22 cellular contexts compared by ENCODE assay signal in genomic region chr7:105996860-105997737, GRCh38.
"Had no signal": no experiment of that assay in that cellular context is flagged by ENCODE, and none has a peak within 500 bp of the region (broad histone marks: within the 10 kb centered on the region; RNA-seq: fewer than 3 reads in every experiment).

No MANE protein-coding gene starts in this region.

- H3K4me1 Mint-ChIP-seq: activated CD4-positive, alpha-beta memory T cell treated with anti-CD3 and anti-CD28 coated beads, Interleukin-2, amount 10 ng/mL, durations not matched to agents 7 days and 5 days; activated CD4-positive, alpha-beta T cell treated with anti-CD3 and anti-CD28 coated beads, Interleukin-2, amount 10 ng/mL, durations not matched to agents 24 days and 14 days; nephron had no signal

- DNase-seq: activated CD4-positive, alpha-beta memory T cell treated with anti-CD3 and anti-CD28 coated beads, Interleukin-2, amount 10 ng/mL, durations not matched to agents 7 days and 5 days; activated CD4-positive, alpha-beta T cell treated with anti-CD3 and anti-CD28 coated beads, Interleukin-2, amount 10 ng/mL, durations not matched to agents 24 days and 14 days; activated effector memory CD4-positive, alpha-beta T cell treated with anti-CD3 and anti-CD28 coated beads, Interleukin-2, amount 50 U/mL, for 16 hours; activated naive CD4-positive, alpha-beta T cell treated with anti-CD3 and anti-CD28 coated beads, Interleukin-2, amount 10 ng/mL, durations not matched to agents 7 days and 5 days; activated T-cell treated with anti-CD3 and anti-CD28 coated beads, Interleukin-2, amount 50 U/mL, for 72 hours; effector CD4-positive, alpha-beta T cell; erythroblast; foreskin fibroblast; heart right ventricle; kidney; stimulated activated CD4-positive, alpha-beta T cell treated with anti-CD3 and anti-CD28 coated beads, Interleukin-2, amount 100 ng/mL, for 48 hours; stimulated activated CD8-positive, alpha-beta memory T cell treated with anti-CD3 and anti-CD28 coated beads, Interleukin-4, amount 100 ng/mL, for 48 hours; stimulated activated naive B cell treated with anti-CD40 and anti-IgM and Interleukin-4, amounts not matched to agents 10 μg/mL and 1 μg/mL and 100 μg/mL, for 72 hours; testis had no signal

- H3K9me3 Mint-ChIP-seq: activated CD4-positive, alpha-beta memory T cell treated with anti-CD3 and anti-CD28 coated beads, Interleukin-2, amount 10 ng/mL, durations not matched to agents 7 days and 5 days; activated CD4-positive, alpha-beta T cell treated with anti-CD3 and anti-CD28 coated beads, Interleukin-2, amount 10 ng/mL, durations not matched to agents 24 days and 14 days; activated naive CD4-positive, alpha-beta T cell treated with anti-CD3 and anti-CD28 coated beads, Interleukin-2, amount 10 ng/mL, durations not matched to agents 7 days and 5 days; activated T-cell treated with anti-CD3 and anti-CD28 coated beads, Interleukin-2, amount 50 U/mL, for 72 hours; dendritic cell treated with granulocyte-macrophage colony-stimulating factor and Interleukin-4, amounts not matched to agents 40 ng/mL and 50 ng/mL, for 4 days; memory B cell; nephron; stimulated activated naive B cell treated with anti-CD40 and anti-IgM and Interleukin-4, amounts not matched to agents 10 μg/mL and 1 μg/mL and 100 μg/mL, for 72 hours had no signal

- H3K4me3 Mint-ChIP-seq: activated CD4-positive, alpha-beta memory T cell treated with anti-CD3 and anti-CD28 coated beads, Interleukin-2, amount 10 ng/mL, durations not matched to agents 7 days and 5 days; activated CD4-positive, alpha-beta T cell treated with anti-CD3 and anti-CD28 coated beads, Interleukin-2, amount 10 ng/mL, durations not matched to agents 24 days and 14 days; activated naive CD4-positive, alpha-beta T cell treated with anti-CD3 and anti-CD28 coated beads, Interleukin-2, amount 10 ng/mL, durations not matched to agents 7 days and 5 days; activated T-cell treated with anti-CD3 and anti-CD28 coated beads, Interleukin-2, amount 50 U/mL, for 72 hours; brain; dendritic cell treated with granulocyte-macrophage colony-stimulating factor and Interleukin-4, amounts not matched to agents 40 ng/mL and 50 ng/mL, for 4 days; memory B cell; nephron; stimulated activated naive B cell treated with anti-CD40 and anti-IgM and Interleukin-4, amounts not matched to agents 10 μg/mL and 1 μg/mL and 100 μg/mL, for 72 hours had no signal

- H3K4me1 ChIP-seq: heart right ventricle, testis had no signal

- H3K4me2 ChIP-seq: smooth muscle cell had no signal

- H3K27me3 ChIP-seq: testis had no signal

- H3K27ac Mint-ChIP-seq: activated CD4-positive, alpha-beta memory T cell treated with anti-CD3 and anti-CD28 coated beads, Interleukin-2, amount 10 ng/mL, durations not matched to agents 7 days and 5 days; activated CD4-positive, alpha-beta T cell treated with anti-CD3 and anti-CD28 coated beads, Interleukin-2, amount 10 ng/mL, durations not matched to agents 24 days and 14 days; activated naive CD4-positive, alpha-beta T cell treated with anti-CD3 and anti-CD28 coated beads, Interleukin-2, amount 10 ng/mL, durations not matched to agents 7 days and 5 days; activated T-cell treated with anti-CD3 and anti-CD28 coated beads, Interleukin-2, amount 50 U/mL, for 72 hours; brain; dendritic cell treated with granulocyte-macrophage colony-stimulating factor and Interleukin-4, amounts not matched to agents 40 ng/mL and 50 ng/mL, for 4 days; memory B cell; nephron; stimulated activated naive B cell treated with anti-CD40 and anti-IgM and Interleukin-4, amounts not matched to agents 10 μg/mL and 1 μg/mL and 100 μg/mL, for 72 hours had no signal

- H3K27ac ChIP-seq: heart right ventricle, testis, VCaP had no signal

- H3K9me3 ChIP-seq: heart right ventricle, testis had no signal

- ATAC-seq: activated CD4-positive, CD25-positive, alpha-beta regulatory T cell treated with anti-CD3 and anti-CD28 coated beads, Interleukin-2, amount 50 U/mL, for 24 hours; activated T-cell treated with anti-CD3 and anti-CD28 coated beads, Interleukin-2, amount 50 U/mL, for 72 hours; heart right ventricle; sciatic nerve; stimulated activated naive B cell treated with anti-CD40 and anti-IgM and Interleukin-4, amounts not matched to agents 10 μg/mL and 1 μg/mL and 100 μg/mL, for 72 hours had no signal

- H3K4me3 ChIP-seq: heart right ventricle, smooth muscle cell, testis had no signal

- H3K36me3 ChIP-seq: heart right ventricle had no signal

- H3K36me3 Mint-ChIP-seq: activated naive CD4-positive, alpha-beta T cell treated with anti-CD3 and anti-CD28 coated beads, Interleukin-2, amount 10 ng/mL, durations not matched to agents 7 days and 5 days; brain; memory B cell; stimulated activated naive B cell treated with anti-CD40 and anti-IgM and Interleukin-4, amounts not matched to agents 10 μg/mL and 1 μg/mL and 100 μg/mL, for 72 hours had no signal
